In genomic region chr1:31871703-31872102, GRCh38 we compare ENCODE assay signal across 29 cellular contexts. TPM values are rescaled to one million over a fixed set of nuclear protein-coding genes. Genes with fewer than 3 reads are reported as not detected.
DNase-seq lines count a peak whose midpoint lies in the region; ATAC-seq, FAIRE-seq and TF ChIP-seq lines count a peak whose summit lies in the region.
"Had no signal": no experiment of that assay in that cellular context is flagged by ENCODE, and none has a peak within 500 bp of the region (broad histone marks: within the 10 kb centered on the region; RNA-seq: fewer than 3 reads in every experiment).

No MANE protein-coding gene starts in this region.

- no peaks in the 10 kb centered on the region for H3K27me3 ChIP-seq in bronchial epithelial cell (ENCODE audit: control insufficient read depth, insufficient read depth, low read length)
- H3K27me3 ChIP-seq: BE2C, SJCRH30 had no signal

- no peak for TF ChIP-seq CTCF in bronchial epithelial cell (IDR thresholded peaks at IDR 0.05; ENCODE audit: insufficient read depth, low read length, severe bottlenecking)

- no peak for DNase-seq in activated T-cell treated with anti-CD3 and anti-CD28 coated beads, Interleukin-2, amount 50 U/mL, for 24 hours
- DNase-seq in activated T-cell treated with anti-CD3 and anti-CD28 coated beads for 4 hours = no peak
- DNase-seq in bronchial epithelial cell (ENCODE audit: low read depth) = no peak
- peak; percentile 44 for DNase-seq in left kidney (ENCODE audit: low read depth, low spot score)
- DNase-seq in GDM1 (lab: John Stamatoyannopoulos, UW) = no peak
- DNase-seq: activated CD4-positive, alpha-beta memory T cell treated with anti-CD3 and anti-CD28 coated beads for 36 hours; activated T-cell treated with anti-CD3 and anti-CD28 coated beads, Interleukin-2, amount 50 U/mL, for 4 hours; amniotic stem cell; BE2C; DMS53; effector memory CD4-positive, alpha-beta T cell; foreskin fibroblast; GF-D8; head of caudate nucleus; KG1; left cardiac atrium; mammary epithelial cell; NCI-H1436; NCI-H748 treated with DMSO at 0.1 percent for 48 hours; SJCRH30 had no signal

- peaks cover 26% of the 10 kb centered on the region for H3K4me1 Mint-ChIP-seq in activated T-cell treated with anti-CD3 and anti-CD28 coated beads, Interleukin-2, amount 50 U/mL, for 24 hours (ENCODE audit: low read depth)
- H3K4me1 Mint-ChIP-seq in activated T-helper 17 cell treated with anti-CD3 and anti-CD28 coated beads, Interleukin-2, amount 50 U/mL, for 72 hours = peaks cover 12% of the 10 kb centered on the region

- H3K36me3 Mint-ChIP-seq in activated T-cell treated with anti-CD3 and anti-CD28 coated beads, Interleukin-2, amount 50 U/mL, for 24 hours (ENCODE audit: low read depth) = no peaks in the 10 kb centered on the region
- no peaks in the 10 kb centered on the region for H3K36me3 Mint-ChIP-seq in activated T-helper 17 cell treated with anti-CD3 and anti-CD28 coated beads, Interleukin-2, amount 50 U/mL, for 72 hours (ENCODE audit: low read depth)
- H3K36me3 Mint-ChIP-seq: activated CD4-positive, alpha-beta memory T cell treated with anti-CD3 and anti-CD28 coated beads for 36 hours had no signal

- ATAC-seq in HG03039 (IDR thresholded peaks at IDR 0.05; ENCODE audit: unreplicated experiment) = no peak
- ATAC-seq in activated T-helper 17 cell treated with anti-CD3 and anti-CD28 coated beads, Interleukin-2, amount 50 U/mL, for 72 hours (replicated peaks) = no peak
- no peak for ATAC-seq in GM19351 (IDR thresholded peaks at IDR 0.05; ENCODE audit: unreplicated experiment)
- ATAC-seq: activated T-cell treated with anti-CD3 and anti-CD28 coated beads, Interleukin-2, amount 50 U/mL, for 4 hours; esophagus mucosa; left cardiac atrium had no signal

- peak overlapping the region; percentile 6 for H3K27ac Mint-ChIP-seq in activated T-cell treated with anti-CD3 and anti-CD28 coated beads, Interleukin-2, amount 50 U/mL, for 24 hours
- H3K27ac Mint-ChIP-seq in activated T-helper 17 cell treated with anti-CD3 and anti-CD28 coated beads, Interleukin-2, amount 50 U/mL, for 72 hours = no peak overlapping the region
- H3K27ac Mint-ChIP-seq: activated CD4-positive, alpha-beta memory T cell treated with anti-CD3 and anti-CD28 coated beads for 36 hours; stimulated activated naive CD8-positive, alpha-beta T cell treated with anti-CD3 and anti-CD28 coated beads, Interleukin-15, Interleukin-2, amounts not matched to agents 100 ng/mL and 50 ng/mL, for 24 hours had no signal

- peak; percentile 23 for FAIRE-seq in bronchial epithelial cell (lab: Jason Lieb, UNC)
- FAIRE-seq: GM19239, HTR-8/SVneo had no signal

- no peaks in the 10 kb centered on the region for H3K36me3 ChIP-seq in bronchial epithelial cell (ENCODE audit: control insufficient read depth, insufficient read depth, low read length)
- H3K36me3 ChIP-seq: BE2C, SJCRH30, thoracic aorta had no signal

- no peaks in the 10 kb centered on the region for H3K27me3 Mint-ChIP-seq in activated T-cell treated with anti-CD3 and anti-CD28 coated beads, Interleukin-2, amount 50 U/mL, for 24 hours
- no peaks in the 10 kb centered on the region for H3K27me3 Mint-ChIP-seq in activated T-helper 17 cell treated with anti-CD3 and anti-CD28 coated beads, Interleukin-2, amount 50 U/mL, for 72 hours
- H3K27me3 Mint-ChIP-seq: activated CD4-positive, alpha-beta memory T cell treated with anti-CD3 and anti-CD28 coated beads for 36 hours; stimulated activated naive CD8-positive, alpha-beta T cell treated with anti-CD3 and anti-CD28 coated beads, Interleukin-15, Interleukin-2, amounts not matched to agents 100 ng/mL and 50 ng/mL, for 24 hours had no signal

- H3K4me3 Mint-ChIP-seq in activated T-cell treated with anti-CD3 and anti-CD28 coated beads, Interleukin-2, amount 50 U/mL, for 24 hours = no peak overlapping the region
- no peak overlapping the region for H3K4me3 Mint-ChIP-seq in activated T-helper 17 cell treated with anti-CD3 and anti-CD28 coated beads, Interleukin-2, amount 50 U/mL, for 72 hours
- H3K4me3 Mint-ChIP-seq: activated CD4-positive, alpha-beta memory T cell treated with anti-CD3 and anti-CD28 coated beads for 36 hours; activated T-cell treated with anti-CD3 and anti-CD28 coated beads, Interleukin-2, amount 50 U/mL, for 4 hours; stimulated activated naive CD8-positive, alpha-beta T cell treated with anti-CD3 and anti-CD28 coated beads, Interleukin-15, Interleukin-2, amounts not matched to agents 100 ng/mL and 50 ng/mL, for 24 hours had no signal

- no peak overlapping the region for H3K4me3 ChIP-seq in bronchial epithelial cell (ENCODE audit: low read depth, low read length)
- H3K4me3 ChIP-seq: coronary artery, SJCRH30, thoracic aorta had no signal

- H3K9me3 Mint-ChIP-seq in activated T-cell treated with anti-CD3 and anti-CD28 coated beads, Interleukin-2, amount 50 U/mL, for 24 hours = peaks cover 6% of the 10 kb centered on the region
- no peaks in the 10 kb centered on the region for H3K9me3 Mint-ChIP-seq in activated T-helper 17 cell treated with anti-CD3 and anti-CD28 coated beads, Interleukin-2, amount 50 U/mL, for 72 hours
- H3K9me3 Mint-ChIP-seq: activated CD4-positive, alpha-beta memory T cell treated with anti-CD3 and anti-CD28 coated beads for 36 hours had no signal

RNA-seq across cellular contexts. Expression of gene SPOCD1, which starts 55.9 kb away (rescaled TPM):
- 1.1 and 4.9 TPM in 2 replicates for total RNA-seq in bronchial epithelial cell
- 1 to 10 TPM in 1 of 2 donors, under 1 TPM in 1; 0.84 to 1.8 TPM for total RNA-seq in activated T-helper 17 cell treated with anti-CD3 and anti-CD28 coated beads, Interleukin-2, amount 50 U/mL, for 72 hours
